21 cellular contexts compared by ENCODE assay signal in genomic region chr11:96680515-96680914, GRCh38.
DNase-seq lines count a peak whose midpoint lies in the region; ATAC-seq, FAIRE-seq and TF ChIP-seq lines count a peak whose summit lies in the region.
"Had no signal": no experiment of that assay in that cellular context is flagged by ENCODE, and none has a peak within 500 bp of the region (broad histone marks: within the 10 kb centered on the region; RNA-seq: fewer than 3 reads in every experiment).

No MANE protein-coding gene starts in this region.

- H3K4me3 ChIP-seq in GM23338, result no peak overlapping the region
- H3K4me3 ChIP-seq in PC-3 (ENCODE audit: low read length), result no peak overlapping the region
- H3K4me3 ChIP-seq in mucosa of descending colon, result no peak overlapping the region
- H3K4me3 ChIP-seq: GM23248 had no signal

- H4K20me1 ChIP-seq in GM23338 (replicated peaks; ENCODE audit: insufficient read depth) (no peaks in the 10 kb centered on the region), PC-3 (ENCODE audit: low read length) (no peaks in the 10 kb centered on the region)

- H3K9me3 Mint-ChIP-seq in GM23338, result no peaks in the 10 kb centered on the region

- H3K4me2 ChIP-seq in GM23338 (no peak overlapping the region), PC-3 (ENCODE audit: low read length) (no peak overlapping the region; the same call in none of the 2 replicates)

- CTCF ChIA-PET in PC-3 (lab: Charles Lee), result interaction anchor here (0.7 kb wide), 1 partner anchor 216 kb away, joined by 4 read pairs; no protein-coding TSS in a partner anchor

- no TSS peak for BruUV-seq in PC-3 (replicated peaks; lab: Mats Ljungman, UMichigan)

- H3K9me2 ChIP-seq in GM23338 (ENCODE audit: insufficient read depth) (peaks cover 3% of the 10 kb centered on the region; the same call in 1 of the 2 replicates), PC-3 (replicated peaks; ENCODE audit: low read length) (no peaks in the 10 kb centered on the region)

- TF ChIP-seq CTCF in D721Med (IDR thresholded peaks at IDR 0.05; ENCODE audit: insufficient read depth, missing control alignments) (no peak), GM23338 (conservative IDR thresholded peaks at IDR 0.05; ENCODE audit: low read depth in 2 of 2) (no peak), PC-3 (conservative IDR thresholded peaks at IDR 0.05; ENCODE audit: low read depth, low read length) (no peak), mucosa of descending colon (IDR thresholded peaks at IDR 0.05) (no peak)

- H3K9me3 ChIP-seq in PC-3 (ENCODE audit: low read length) (no peaks in the 10 kb centered on the region), mucosa of descending colon (no peaks in the 10 kb centered on the region)
- H3K9me3 ChIP-seq: BE2C had no signal

- DNase-seq in D721Med (ENCODE audit: insufficient read length, low spot score) (no peak), GM23338 (ENCODE audit: low spot score) (no peak), PC-3 (peak; percentile 49), mucosa of descending colon (peak in 1 of 3 donors; percentile 1), dedifferentiated amniotic fluid mesenchymal stem cell (ENCODE audit: extremely low spot score) (no peak), SW 1271 (lab: John Stamatoyannopoulos, UW) (no peak)
- DNase-seq: ACHN; BE2C; C1 segment of cervical spinal cord; CD4-positive, CD25-positive, alpha-beta regulatory T cell; CD8-positive, alpha-beta memory T cell; COR-L47; DMS79 treated with DMSO at 0.1 percent for 48 hours; GF-D8; HFFc6 had no signal

- peaks cover 3% of the 10 kb centered on the region; the same call in 1 of the 3 replicates for H3K36me3 Mint-ChIP-seq in GM23338 (ENCODE audit: low read depth)
- H3K36me3 Mint-ChIP-seq: CD4-positive, CD25-positive, alpha-beta regulatory T cell; CD8-positive, alpha-beta memory T cell had no signal

- FAIRE-seq in D721Med (lab: Jason Lieb, UNC), result peak; percentile 53
- FAIRE-seq: A204.1, H54 had no signal

- H3K36me3 ChIP-seq in GM23338 (ENCODE audit: insufficient read depth), result no peaks in the 10 kb centered on the region
- no peaks in the 10 kb centered on the region for H3K36me3 ChIP-seq in PC-3 (ENCODE audit: low read depth, low read length)
- no peaks in the 10 kb centered on the region for H3K36me3 ChIP-seq in mucosa of descending colon (ENCODE audit: low read depth)
- H3K36me3 ChIP-seq: BE2C had no signal

- H3K79me2 ChIP-seq in GM23338 (replicated peaks; ENCODE audit: insufficient read depth) (no peaks in the 10 kb centered on the region), PC-3 (ENCODE audit: low read length) (no peaks in the 10 kb centered on the region)

- POLR2A ChIA-PET in PC-3 (lab: Charles Lee; ENCODE audit: unreplicated experiment), result no interaction called here

- peaks cover 4% of the 10 kb centered on the region for H3K4me1 Mint-ChIP-seq in GM23338
- H3K4me1 Mint-ChIP-seq: CD4-positive, CD25-positive, alpha-beta regulatory T cell; CD8-positive, alpha-beta memory T cell had no signal

- no peak overlapping the region for H3K9ac ChIP-seq in PC-3 (ENCODE audit: low read length)
- H3K9ac ChIP-seq: GM23248 had no signal

- intact Hi-C loops in PC-3 (cut with micrococcal nuclease), result loop anchor here (1.0 to 2.0 kb wide), 2 partner anchors 68 to 74 kb away; no protein-coding TSS in a partner anchor
- intact Hi-C loops in mucosa of descending colon (cut with DNase I, micrococcal nuclease), result no loop called here

- H3K4me1 ChIP-seq in GM23338 (ENCODE audit: insufficient read depth) (peaks cover 6% of the 10 kb centered on the region; the same call in 1 of the 2 replicates), PC-3 (ENCODE audit: insufficient read depth, low read length) (peaks cover 11% of the 10 kb centered on the region), mucosa of descending colon (ENCODE audit: low read depth) (no peaks in the 10 kb centered on the region)

- H2AFZ ChIP-seq in GM23338 (peak overlapping the region; percentile 53; the same call in 1 of the 2 replicates), PC-3 (ENCODE audit: low read length) (no peak overlapping the region)
- H2AFZ ChIP-seq: GM23248 had no signal

- ATAC-seq in GM23338, result no peak
- peak; percentile 92 for ATAC-seq in PC-3
- peak; percentile 77 for ATAC-seq in mucosa of descending colon
- ATAC-seq in GM21576 (IDR thresholded peaks at IDR 0.05; ENCODE audit: unreplicated experiment), result no peak
- ATAC-seq: HCT116 had no signal

- no peak overlapping the region for H3K27ac Mint-ChIP-seq in GM23338
- H3K27ac Mint-ChIP-seq: CD4-positive, CD25-positive, alpha-beta regulatory T cell; CD8-positive, alpha-beta memory T cell; HFFc6 had no signal

- no peaks in the 10 kb centered on the region for H3K27me3 Mint-ChIP-seq in GM23338 (ENCODE audit: insufficient read depth, low read depth, poor library complexity)
- H3K27me3 Mint-ChIP-seq: CD4-positive, CD25-positive, alpha-beta regulatory T cell; CD8-positive, alpha-beta memory T cell had no signal

- H3K27ac ChIP-seq in GM23338 (ENCODE audit: low read depth), result no peak overlapping the region
- H3K27ac ChIP-seq in PC-3 (ENCODE audit: low read length), result no peak overlapping the region
- H3K27ac ChIP-seq: GM23248, HL-60 had no signal

- no peak overlapping the region for H3K4me3 Mint-ChIP-seq in GM23338
- H3K4me3 Mint-ChIP-seq: CD4-positive, CD25-positive, alpha-beta regulatory T cell; CD8-positive, alpha-beta memory T cell; HFFc6 had no signal

- no peaks in the 10 kb centered on the region for H3F3A ChIP-seq in GM23338 (replicated peaks; ENCODE audit: low read depth)
- no peaks in the 10 kb centered on the region for H3F3A ChIP-seq in PC-3 (ENCODE audit: low read length, unreplicated experiment)

- no peaks in the 10 kb centered on the region for H3K27me3 ChIP-seq in GM23338 (ENCODE audit: insufficient read depth)
- peaks cover 11% of the 10 kb centered on the region for H3K27me3 ChIP-seq in PC-3 (ENCODE audit: low read length)
- H3K27me3 ChIP-seq: BE2C had no signal

TF ChIP-seq in GM23338, 12 proteins besides CTCF, POLR2A, EP300 and RAD21 (continues in another document):
- TF ChIP-seq ZNF114 (CRISPR knock-in tag; IDR thresholded peaks at IDR 0.05), result no peak
- TF ChIP-seq, protein P1, sequence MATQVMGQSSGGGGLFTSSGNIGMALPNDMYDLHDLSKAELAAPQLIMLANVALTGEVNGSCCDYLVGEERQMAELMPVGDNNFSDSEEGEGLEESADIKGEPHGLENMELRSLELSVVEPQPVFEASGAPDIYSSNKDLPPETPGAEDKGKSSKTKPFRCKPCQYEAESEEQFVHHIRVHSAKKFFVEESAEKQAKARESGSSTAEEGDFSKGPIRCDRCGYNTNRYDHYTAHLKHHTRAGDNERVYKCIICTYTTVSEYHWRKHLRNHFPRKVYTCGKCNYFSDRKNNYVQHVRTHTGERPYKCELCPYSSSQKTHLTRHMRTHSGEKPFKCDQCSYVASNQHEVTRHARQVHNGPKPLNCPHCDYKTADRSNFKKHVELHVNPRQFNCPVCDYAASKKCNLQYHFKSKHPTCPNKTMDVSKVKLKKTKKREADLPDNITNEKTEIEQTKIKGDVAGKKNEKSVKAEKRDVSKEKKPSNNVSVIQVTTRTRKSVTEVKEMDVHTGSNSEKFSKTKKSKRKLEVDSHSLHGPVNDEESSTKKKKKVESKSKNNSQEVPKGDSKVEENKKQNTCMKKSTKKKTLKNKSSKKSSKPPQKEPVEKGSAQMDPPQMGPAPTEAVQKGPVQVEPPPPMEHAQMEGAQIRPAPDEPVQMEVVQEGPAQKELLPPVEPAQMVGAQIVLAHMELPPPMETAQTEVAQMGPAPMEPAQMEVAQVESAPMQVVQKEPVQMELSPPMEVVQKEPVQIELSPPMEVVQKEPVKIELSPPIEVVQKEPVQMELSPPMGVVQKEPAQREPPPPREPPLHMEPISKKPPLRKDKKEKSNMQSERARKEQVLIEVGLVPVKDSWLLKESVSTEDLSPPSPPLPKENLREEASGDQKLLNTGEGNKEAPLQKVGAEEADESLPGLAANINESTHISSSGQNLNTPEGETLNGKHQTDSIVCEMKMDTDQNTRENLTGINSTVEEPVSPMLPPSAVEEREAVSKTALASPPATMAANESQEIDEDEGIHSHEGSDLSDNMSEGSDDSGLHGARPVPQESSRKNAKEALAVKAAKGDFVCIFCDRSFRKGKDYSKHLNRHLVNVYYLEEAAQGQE (IDR thresholded peaks at IDR 0.05; ENCODE audit: unreplicated experiment), result no peak

Comparison
In these comparisons a context has a peak if more than half of its experiments do, and no peak if none do; other contexts are left out.
1. ATAC-seq: peak in PC-3 (single experiment) and mucosa of descending colon (single experiment); none in GM23338 (single experiment) and GM21576 (single experiment).